16 cellular contexts compared by ENCODE assay signal in genomic region chr6:44162876-44163625, GRCh38. TPM values are rescaled to one million over a fixed set of nuclear protein-coding genes. Genes with fewer than 3 reads are reported as not detected.
A peak's percentile ranks its signal among the peaks of the same experiment; 100 is the strongest.
DNase-seq lines count a peak whose midpoint lies in the region; ATAC-seq, FAIRE-seq and TF ChIP-seq lines count a peak whose summit lies in the region.
"Had no signal": no experiment of that assay in that cellular context is flagged by ENCODE, and none has a peak within 500 bp of the region (broad histone marks: within the 10 kb centered on the region; RNA-seq: fewer than 3 reads in every experiment).

No MANE protein-coding gene starts in this region.

- no peaks in the 10 kb centered on the region for H3K36me3 Mint-ChIP-seq in stimulated activated naive CD8-positive, alpha-beta T cell treated with anti-CD3 and anti-CD28 coated beads, Interleukin-15, Interleukin-2, amounts not matched to agents 100 ng/mL and 50 ng/mL, for 24 hours (ENCODE audit: low read depth)
- no peaks in the 10 kb centered on the region for H3K36me3 Mint-ChIP-seq in activated CD4-positive, alpha-beta T cell treated with anti-CD3 and anti-CD28 coated beads, Interleukin-2, amount 10 ng/mL, durations not matched to agents 24 days and 14 days (ENCODE audit: low read depth)
- H3K36me3 Mint-ChIP-seq: IgD-negative memory B cell had no signal

- no peak for TF ChIP-seq RAD21 in H1 (IDR thresholded peaks at IDR 0.05 in 1 of 2, conservative IDR thresholded peaks at IDR 0.05 in 1 of 2; ENCODE audit: low read depth in 2 of 2, low read length in 2 of 2)

- CTCF ChIA-PET in H1 (lab: Charles Lee; ENCODE audit: partially characterized antibody) (interaction anchor here (0.6 to 3.3 kb wide), 17 partner anchors 10 to 105 kb away, joined by 3 to 33 read pairs (median 4); partner anchors contain the start of gene SLC29A1), HEK293T (lab: Yijun Ruan, JAX) (interaction anchor here (0.6 to 3.3 kb wide), 3 partner anchors 10 to 92 kb away, joined by 3 to 21 read pairs (median 3); no protein-coding TSS in a partner anchor)

- no peak overlapping the region for H3K4me3 Mint-ChIP-seq in stimulated activated naive CD8-positive, alpha-beta T cell treated with anti-CD3 and anti-CD28 coated beads, Interleukin-15, Interleukin-2, amounts not matched to agents 100 ng/mL and 50 ng/mL, for 24 hours
- no peak overlapping the region for H3K4me3 Mint-ChIP-seq in stimulated activated naive CD8-positive, alpha-beta T cell treated with anti-CD3 and anti-CD28 coated beads, Interleukin-15, amount 100 ng/mL, for 72 hours
- H3K4me3 Mint-ChIP-seq in activated CD4-positive, alpha-beta T cell treated with anti-CD3 and anti-CD28 coated beads, Interleukin-2, amount 10 ng/mL, durations not matched to agents 24 days and 14 days, result no peak overlapping the region
- H3K4me3 Mint-ChIP-seq: IgD-negative memory B cell had no signal

- no peaks in the 10 kb centered on the region for H3K9me3 ChIP-seq in H1 (ENCODE audit: insufficient read depth in 2 of 2, low read depth in 1 of 2, low read length in 1 of 2)
- H3K9me3 ChIP-seq: Caco-2, Peyer's patch had no signal

- no peaks in the 10 kb centered on the region for H4K20me1 ChIP-seq in H1 (replicated peaks in 1 of 2; ENCODE audit: control insufficient read depth in 1 of 2, insufficient read depth in 2 of 2, low read length in 2 of 2)

- no peak overlapping the region for H3K56ac ChIP-seq in H1 (replicated peaks; ENCODE audit: insufficient read length, low read depth, low read length)

- FAIRE-seq in H1 (lab: Jason Lieb, UNC) (no peak), HTR-8/SVneo (lab: Jason Lieb, UNC) (no peak)

- peak overlapping the region; percentile 95 for H3K27ac Mint-ChIP-seq in stimulated activated naive CD8-positive, alpha-beta T cell treated with anti-CD3 and anti-CD28 coated beads, Interleukin-15, Interleukin-2, amounts not matched to agents 100 ng/mL and 50 ng/mL, for 24 hours
- peak overlapping the region in 1 of 2 donors; percentile 29 for H3K27ac Mint-ChIP-seq in stimulated activated naive CD8-positive, alpha-beta T cell treated with anti-CD3 and anti-CD28 coated beads, Interleukin-15, amount 100 ng/mL, for 72 hours
- no peak overlapping the region for H3K27ac Mint-ChIP-seq in activated CD4-positive, alpha-beta T cell treated with anti-CD3 and anti-CD28 coated beads, Interleukin-2, amount 10 ng/mL, durations not matched to agents 24 days and 14 days

- H4K91ac ChIP-seq in H1 (replicated peaks; ENCODE audit: insufficient read length, low read length), result no peak overlapping the region

- H3K4me3 ChIP-seq in H1 (ENCODE audit: extremely low read depth in 1 of 4, insufficient read depth in 2 of 4, low read depth in 3 of 4, low read length in 4 of 4), result no peak overlapping the region
- H3K4me3 ChIP-seq: Peyer's patch had no signal

- H3K9me3 Mint-ChIP-seq in stimulated activated naive CD8-positive, alpha-beta T cell treated with anti-CD3 and anti-CD28 coated beads, Interleukin-15, Interleukin-2, amounts not matched to agents 100 ng/mL and 50 ng/mL, for 24 hours, result no peaks in the 10 kb centered on the region
- no peaks in the 10 kb centered on the region for H3K9me3 Mint-ChIP-seq in stimulated activated naive CD8-positive, alpha-beta T cell treated with anti-CD3 and anti-CD28 coated beads, Interleukin-15, amount 100 ng/mL, for 72 hours
- no peaks in the 10 kb centered on the region for H3K9me3 Mint-ChIP-seq in activated CD4-positive, alpha-beta T cell treated with anti-CD3 and anti-CD28 coated beads, Interleukin-2, amount 10 ng/mL, durations not matched to agents 24 days and 14 days
- H3K9me3 Mint-ChIP-seq: IgD-negative memory B cell had no signal

- H4K8ac ChIP-seq in H1 (ENCODE audit: extremely low read depth, insufficient read depth, low read length), result peak overlapping the region; percentile 41; the same call in 1 of the 2 replicates

- DNase-seq in stimulated activated naive CD8-positive, alpha-beta T cell treated with anti-CD3 and anti-CD28 coated beads, Interleukin-15, amount 100 ng/mL, for 72 hours, result no peak
- DNase-seq in H1 (ENCODE audit: low read depth in 1 of 2, low spot score in 2 of 2) (peak in 1 of 2 experiments; percentile 40), HEK293T (ENCODE audit: extremely low spot score) (no peak), HTR-8/SVneo (ENCODE audit: insufficient read length, low spot score) (no peak)
- no peak for DNase-seq in activated CD4-positive, alpha-beta T cell treated with anti-CD3 and anti-CD28 coated beads, Interleukin-2, amount 10 ng/mL, durations not matched to agents 24 days and 14 days
- DNase-seq: Caco-2, MV-4-11, NCI-H2029 treated with DMSO at 0.1 percent for 48 hours, NCI-H524, Peyer's patch, SHP77 had no signal

- POLR2A ChIA-PET in H1 (lab: Charles Lee; ENCODE audit: partially characterized antibody) (interaction anchor here (0.7 to 4.2 kb wide), 12 partner anchors 8 to 94 kb away, joined by 3 to 17 read pairs (median 4); partner anchors contain the start of gene SLC29A1), HEK293T (lab: Yijun Ruan, JAX) (interaction anchor here (1.6 to 3.0 kb wide), 2 partner anchors 60 to 84 kb away, joined by 3 to 16 read pairs; partner anchors contain the start of genes HSP90AB1 and SLC29A1)

- no peak overlapping the region for H2BK5ac ChIP-seq in H1 (ENCODE audit: low read depth, low read length)

- H2BK120ac ChIP-seq in H1 (replicated peaks; ENCODE audit: low read depth, low read length), result no peak overlapping the region

- no peak overlapping the region for H3K23ac ChIP-seq in H1 (ENCODE audit: insufficient read length)

- H3K4ac ChIP-seq in H1 (replicated peaks; ENCODE audit: insufficient read length, low read depth, low read length), result no peak overlapping the region

- no peaks in the 10 kb centered on the region for H3K79me2 ChIP-seq in H1 (ENCODE audit: control insufficient read depth in 1 of 2, insufficient read depth in 2 of 2, low read length in 2 of 2)

- H3K4me1 ChIP-seq in H1 (replicated peaks in 1 of 4; ENCODE audit: control insufficient read depth in 3 of 4, insufficient read depth in 4 of 4, low read length in 3 of 4), result peaks cover 0 to 18% (median 13%) of the 10 kb centered on the region in 4 experiments; a peak in 6 of 7 replicates
- H3K4me1 ChIP-seq: Caco-2, Peyer's patch had no signal

- intact Hi-C loops in activated CD4-positive, alpha-beta T cell treated with anti-CD3 and anti-CD28 coated beads, Interleukin-2, amount 10 ng/mL, durations not matched to agents 24 days and 14 days (cut with micrococcal nuclease), result no loop called here

- H3K14ac ChIP-seq in H1 (ENCODE audit: insufficient read length), result no peak overlapping the region

- H3K27me3 ChIP-seq in H1 (replicated peaks in 1 of 4; ENCODE audit: control insufficient read depth in 3 of 4, extremely low read depth in 1 of 4, insufficient read depth in 3 of 4, low read length in 3 of 4), result 0 out of 7 replicates have a peak, but pooled peaks cover 0 to 4% (median 0%) of the 10 kb centered on the region in 4 experiments
- H3K27me3 ChIP-seq: Peyer's patch had no signal

- H2AK5ac ChIP-seq in H1 (ENCODE audit: low read depth, low read length), result no peak overlapping the region

- no peaks in the 10 kb centered on the region for H3K23me2 ChIP-seq in H1 (ENCODE audit: low read depth, low read length)

- no peak for TF ChIP-seq CTCF in H1 (IDR thresholded peaks at IDR 0.05; ENCODE audit: control extremely low read depth in 1 of 3, insufficient read depth in 1 of 3, low read depth in 1 of 3, low read length in 3 of 3)

- no peak for TF ChIP-seq EP300 in H1 (IDR thresholded peaks at IDR 0.05; ENCODE audit: borderline replicate concordance in 1 of 2, low read depth in 2 of 2, low read length in 2 of 2)

- peaks cover 15% of the 10 kb centered on the region for H3K27me3 Mint-ChIP-seq in stimulated activated naive CD8-positive, alpha-beta T cell treated with anti-CD3 and anti-CD28 coated beads, Interleukin-15, Interleukin-2, amounts not matched to agents 100 ng/mL and 50 ng/mL, for 24 hours
- peaks cover 31% of the 10 kb centered on the region for H3K27me3 Mint-ChIP-seq in stimulated activated naive CD8-positive, alpha-beta T cell treated with anti-CD3 and anti-CD28 coated beads, Interleukin-15, amount 100 ng/mL, for 72 hours
- H3K27me3 Mint-ChIP-seq in activated CD4-positive, alpha-beta T cell treated with anti-CD3 and anti-CD28 coated beads, Interleukin-2, amount 10 ng/mL, durations not matched to agents 24 days and 14 days, result peaks cover 15% of the 10 kb centered on the region

- H3K18ac ChIP-seq in H1 (ENCODE audit: extremely low read depth, low read length), result no peak overlapping the region

- no peak for ATAC-seq in stimulated activated naive CD8-positive, alpha-beta T cell treated with anti-CD3 and anti-CD28 coated beads, Interleukin-15, amount 100 ng/mL, for 72 hours

- no peak overlapping the region for H2AFZ ChIP-seq in H1 (ENCODE audit: low read length)

- H3K4me1 Mint-ChIP-seq in stimulated activated naive CD8-positive, alpha-beta T cell treated with anti-CD3 and anti-CD28 coated beads, Interleukin-15, Interleukin-2, amounts not matched to agents 100 ng/mL and 50 ng/mL, for 24 hours (ENCODE audit: low read depth), result peaks cover 36% of the 10 kb centered on the region
- H3K4me1 Mint-ChIP-seq in stimulated activated naive CD8-positive, alpha-beta T cell treated with anti-CD3 and anti-CD28 coated beads, Interleukin-15, amount 100 ng/mL, for 72 hours, result peaks cover 36% of the 10 kb centered on the region
- peaks cover 10% of the 10 kb centered on the region for H3K4me1 Mint-ChIP-seq in activated CD4-positive, alpha-beta T cell treated with anti-CD3 and anti-CD28 coated beads, Interleukin-2, amount 10 ng/mL, durations not matched to agents 24 days and 14 days
- H3K4me1 Mint-ChIP-seq: IgD-negative memory B cell had no signal

- no peak overlapping the region for H4K5ac ChIP-seq in H1 (ENCODE audit: insufficient read length, low read depth, low read length)

- TF ChIP-seq POLR2A in H1 (IDR thresholded peaks at IDR 0.05; ENCODE audit: control extremely low read depth in 1 of 2, low read depth in 2 of 2, low read length in 2 of 2), result no peak

- no peak overlapping the region for H2BK12ac ChIP-seq in H1 (ENCODE audit: low read depth, low read length)

- no peaks in the 10 kb centered on the region for H3K36me3 ChIP-seq in H1 (ENCODE audit: control insufficient read depth in 2 of 4, insufficient read depth in 4 of 4, low read length in 3 of 4)
- H3K36me3 ChIP-seq: Peyer's patch had no signal

- H2BK15ac ChIP-seq in H1 (ENCODE audit: low read length), result peak overlapping the region; percentile 83

- no peaks in the 10 kb centered on the region for H3K79me1 ChIP-seq in H1 (ENCODE audit: low read depth, low read length)

- no peak overlapping the region for H3K4me2 ChIP-seq in H1 (ENCODE audit: insufficient read depth in 1 of 2, low read depth in 2 of 2, low read length in 2 of 2)

- no peak overlapping the region for H3K9ac ChIP-seq in H1 (replicated peaks in 1 of 4; ENCODE audit: extremely low read depth in 1 of 4, low read depth in 3 of 4, low read length in 3 of 4)

- H2BK20ac ChIP-seq in H1 (ENCODE audit: low read length), result no peak overlapping the region

- no peak overlapping the region for H3K27ac ChIP-seq in H1 (ENCODE audit: low read depth, low read length)
- H3K27ac ChIP-seq: C4-2B, Peyer's patch had no signal

- 86% methylated on average over 8 of the region's 8 CpGs; no CpG with 5 or more reads in 1 of the 2 experiments for WGBS in H1 (ENCODE audit: extremely low coverage in 1 of 2, insufficient coverage in 1 of 2, insufficient read length in 1 of 2, insufficient replicate concordance in 2 of 2, low coverage in 1 of 2, low lambda C conversion rate in 2 of 2, missing lambda C conversion rate in 1 of 2), 2 experiments

RNA-seq across cellular contexts. Expression of gene CAPN11, which starts 4.4 kb away (rescaled TPM):
- total RNA-seq in H1 (2021; fragmentation: NEBNext Ultra II Directional; extraction: Animal tissue kit (Norgen Biotek cat#: 25700)), result 0.97 and 1.2 TPM in 2 replicates
- polyA plus RNA-seq in H1 (2011; rRNA removed), result 0.95 and 1.8 TPM in 2 replicates
- 1.4 TPM for polyA plus RNA-seq in H1 (2011; cell fraction: cytosol; rRNA removed)
- polyA plus RNA-seq in H1 (2011; cell fraction: nucleus; rRNA removed), result 7.7 TPM
- 1.0 to 1.9 TPM (median 1.2 TPM) in 4 replicates for polyA plus RNA-seq in H1 (2012, experiment 1 of 2)
- polyA plus RNA-seq in H1 (2012, experiment 2 of 2), result 0.92 TPM
- polyA plus RNA-seq in H1 (2013, experiment 1 of 2), result 1.2 TPM
- 0.99 TPM for polyA plus RNA-seq in H1 (2013, experiment 2 of 2)
- 1.0 and 1.2 TPM in 2 replicates for polyA minus RNA-seq in H1 (2011; rRNA and poly(A)+ RNA removed)
- 1.2 TPM for polyA minus RNA-seq in H1 (2011; cell fraction: cytosol; rRNA and poly(A)+ RNA removed)
- 1.3 TPM for polyA minus RNA-seq in H1 (2011; cell fraction: nucleus; rRNA and poly(A)+ RNA removed)
- total RNA-seq in activated CD4-positive, alpha-beta T cell treated with anti-CD3 and anti-CD28 coated beads, Interleukin-2, amount 10 ng/mL, durations not matched to agents 24 days and 14 days, result 0.28 TPM in 1 of 2 replicates, not detected in the other
- total RNA-seq: A172, Caco-2, H4 had no signal
- polyA plus RNA-seq: IgD-negative memory B cell had no signal

RNA-seq across cellular contexts. Expression of gene TMEM63B, which starts 35.7 kb away (rescaled TPM):
- total RNA-seq in H1 (2021; fragmentation: NEBNext Ultra II Directional; extraction: Animal tissue kit (Norgen Biotek cat#: 25700)), result 60.5 and 61.1 TPM in 2 replicates
- polyA plus RNA-seq in H1 (2011; rRNA removed), result 96.8 and 110 TPM in 2 replicates
- polyA plus RNA-seq in H1 (2011; cell fraction: cytosol; rRNA removed), result 71.4 TPM
- 196 TPM for polyA plus RNA-seq in H1 (2011; cell fraction: nucleus; rRNA removed)
- polyA plus RNA-seq in H1 (2012, experiment 1 of 2), result 37.4 to 68.7 TPM (median 63.1 TPM) in 4 replicates
- polyA plus RNA-seq in H1 (2012, experiment 2 of 2), result 49.0 TPM
- 64.8 TPM for polyA plus RNA-seq in H1 (2013, experiment 1 of 2)
- 66.3 TPM for polyA plus RNA-seq in H1 (2013, experiment 2 of 2)
- 116 and 125 TPM in 2 replicates for polyA minus RNA-seq in H1 (2011; rRNA and poly(A)+ RNA removed)
- polyA minus RNA-seq in H1 (2011; cell fraction: cytosol; rRNA and poly(A)+ RNA removed), result 46.4 TPM
- polyA minus RNA-seq in H1 (2011; cell fraction: nucleus; rRNA and poly(A)+ RNA removed), result 41.6 TPM
- 17.8 and 19.7 TPM in 2 replicates for total RNA-seq in activated CD4-positive, alpha-beta T cell treated with anti-CD3 and anti-CD28 coated beads, Interleukin-2, amount 10 ng/mL, durations not matched to agents 24 days and 14 days

RNA-seq across cellular contexts. Expression of gene MRPL14, which starts 35.8 kb away (rescaled TPM):
- total RNA-seq in H1 (2021; fragmentation: NEBNext Ultra II Directional; extraction: Animal tissue kit (Norgen Biotek cat#: 25700)), result 81.8 and 82.0 TPM in 2 replicates
- 97.1 and 105 TPM in 2 replicates for polyA plus RNA-seq in H1 (2011; rRNA removed)
- 93.0 TPM for polyA plus RNA-seq in H1 (2011; cell fraction: cytosol; rRNA removed)
- polyA plus RNA-seq in H1 (2011; cell fraction: nucleus; rRNA removed), result 84.9 TPM
- polyA plus RNA-seq in H1 (2012, experiment 1 of 2), result 102 to 123 TPM (median 115 TPM) in 4 replicates
- polyA plus RNA-seq in H1 (2012, experiment 2 of 2), result 122 TPM
- 81.1 TPM for polyA plus RNA-seq in H1 (2013, experiment 1 of 2)
- polyA plus RNA-seq in H1 (2013, experiment 2 of 2), result 86.4 TPM
- polyA minus RNA-seq in H1 (2011; rRNA and poly(A)+ RNA removed), result 32.7 and 33.0 TPM in 2 replicates
- 28.1 TPM for polyA minus RNA-seq in H1 (2011; cell fraction: cytosol; rRNA and poly(A)+ RNA removed)
- polyA minus RNA-seq in H1 (2011; cell fraction: nucleus; rRNA and poly(A)+ RNA removed), result 20.0 TPM
- 65.6 and 67.5 TPM in 2 replicates for total RNA-seq in activated CD4-positive, alpha-beta T cell treated with anti-CD3 and anti-CD28 coated beads, Interleukin-2, amount 10 ng/mL, durations not matched to agents 24 days and 14 days

RNA-seq across cellular contexts. Expression of gene MYMX, which starts 53.7 kb away (rescaled TPM):
- total RNA-seq in H1 (2021; fragmentation: NEBNext Ultra II Directional; extraction: Animal tissue kit (Norgen Biotek cat#: 25700)), result 4.7 and 5.2 TPM in 2 replicates
- 5.3 and 6.9 TPM in 2 replicates for polyA plus RNA-seq in H1 (2011; rRNA removed)
- 6.9 TPM for polyA plus RNA-seq in H1 (2011; cell fraction: cytosol; rRNA removed)
- 8.2 TPM for polyA plus RNA-seq in H1 (2011; cell fraction: nucleus; rRNA removed)
- 7.5 to 8.9 TPM (median 7.9 TPM) in 4 replicates for polyA plus RNA-seq in H1 (2012, experiment 1 of 2)
- 9.3 TPM for polyA plus RNA-seq in H1 (2012, experiment 2 of 2)
- 10.1 TPM for polyA plus RNA-seq in H1 (2013, experiment 1 of 2)
- polyA plus RNA-seq in H1 (2013, experiment 2 of 2), result 10.6 TPM
- 3.2 and 3.8 TPM in 2 replicates for polyA minus RNA-seq in H1 (2011; rRNA and poly(A)+ RNA removed)
- 5.0 TPM for polyA minus RNA-seq in H1 (2011; cell fraction: cytosol; rRNA and poly(A)+ RNA removed)
- polyA minus RNA-seq in H1 (2011; cell fraction: nucleus; rRNA and poly(A)+ RNA removed), result 5.1 TPM
- not detected in 2 replicates for total RNA-seq in activated CD4-positive, alpha-beta T cell treated with anti-CD3 and anti-CD28 coated beads, Interleukin-2, amount 10 ng/mL, durations not matched to agents 24 days and 14 days
- total RNA-seq: A172, Caco-2, H4, Peyer's patch had no signal
- polyA plus RNA-seq: IgD-negative memory B cell had no signal
